ENCODE assay signal across 25 cellular contexts in the genomic region with DNA sequence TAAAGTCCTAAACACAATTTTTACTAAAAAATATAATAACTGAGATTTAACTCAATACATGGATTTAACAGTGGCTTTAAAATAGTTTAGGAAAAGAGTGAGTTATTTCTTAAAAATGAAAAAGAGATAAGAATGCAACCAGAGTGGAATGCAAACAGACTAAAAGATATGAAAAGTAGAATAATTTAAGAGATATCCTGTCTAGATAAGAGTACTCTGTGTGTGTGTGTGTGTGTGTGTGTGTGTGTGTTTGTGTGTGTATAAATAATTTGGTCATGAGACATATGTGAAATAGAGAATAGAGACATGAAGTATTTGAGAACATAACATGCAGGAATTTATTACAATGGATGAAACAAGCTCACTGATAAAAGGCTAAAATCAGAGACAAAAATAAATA.
"Had no signal": no experiment of that assay in that cellular context is flagged by ENCODE, and none has a peak within 500 bp of the region (broad histone marks: within the 10 kb centered on the region; RNA-seq: fewer than 3 reads in every experiment).

No MANE protein-coding gene starts in this region.

- H3K4me1 ChIP-seq: ascending aorta, Peyer's patch, SJCRH30 had no signal

- H3K9me3 ChIP-seq: ascending aorta, Peyer's patch, SJCRH30 had no signal

- H3K27me3 ChIP-seq: ascending aorta, cardiac muscle cell, Peyer's patch, SJCRH30 had no signal

- DNase-seq: activated CD4-positive, alpha-beta T cell treated with anti-CD3 and anti-CD28 coated beads for 4 hours; activated CD4-positive, alpha-beta T cell treated with anti-CD3 and anti-CD28 coated beads, Interleukin-2, amount 50 U/mL, for 4 hours; activated CD8-positive, alpha-beta memory T cell treated with anti-CD3 and anti-CD28 coated beads, Interleukin-2, amount 50 U/mL, for 48 hours; activated CD8-positive, alpha-beta T cell treated with anti-CD3 and anti-CD28 coated beads, Interleukin-2, amount 10 ng/mL, durations not matched to agents 7 days and 5 days; activated naive CD4-positive, alpha-beta T cell treated with anti-CD3 and anti-CD28 coated beads, Interleukin-2, amount 50 U/mL, for 16 hours; activated naive CD8-positive, alpha-beta T cell treated with anti-CD3 and anti-CD28 coated beads, Interleukin-2, amount 10 ng/mL, durations not matched to agents 7 days and 5 days; activated T-cell treated with anti-CD3 and anti-CD28 coated beads, Interleukin-2, amount 50 U/mL, for 1 hour; amniotic stem cell; KG1; NCI-H1048; NCI-H1417; NCI-H1930; NCI-H2107; NCI-H2171 treated with DMSO at 0.1 percent for 48 hours; NCI-H345; NCI-H510A; NCI-H526 treated with DMSO at 0.1 percent for 48 hours; NCI-H82; Peyer's patch; Right ventricle myocardium superior; SJCRH30 had no signal

- H3K4me3 ChIP-seq: ascending aorta, cardiac muscle cell, Peyer's patch, SJCRH30 had no signal

- H3K27ac ChIP-seq: ascending aorta, cardiac muscle cell, Peyer's patch, RWPE1, SJCRH30 had no signal

- ATAC-seq: activated CD4-positive, CD25-positive, alpha-beta regulatory T cell treated with anti-CD3 and anti-CD28 coated beads, Interleukin-2, amount 50 U/mL, for 24 hours; activated CD8-positive, alpha-beta T cell treated with anti-CD3 and anti-CD28 coated beads, Interleukin-2, amount 10 ng/mL, durations not matched to agents 7 days and 5 days had no signal

- H3K36me3 ChIP-seq: ascending aorta, cardiac muscle cell, Peyer's patch, SJCRH30 had no signal
